20 cellular contexts compared by ENCODE assay signal in genomic region chr15:61393949-61394348, GRCh38.
DNase-seq lines count a peak whose midpoint lies in the region; ATAC-seq and TF ChIP-seq lines count a peak whose summit lies in the region.
"Had no signal": no experiment of that assay in that cellular context is flagged by ENCODE, and none has a peak within 500 bp of the region (broad histone marks: within the 10 kb centered on the region; RNA-seq: fewer than 3 reads in every experiment).

No MANE protein-coding gene starts in this region.

- peak overlapping the region; percentile 40; the same call in 1 of the 2 replicates for H3K4me2 ChIP-seq in IMR-90 (ENCODE audit: low read depth, low read length)

- H3K14ac ChIP-seq in IMR-90 (replicated peaks; ENCODE audit: low read depth, low read length) = no peak overlapping the region

- H3K4me1 ChIP-seq in IMR-90 (ENCODE audit: control insufficient read depth, insufficient read depth, low read length) (no peaks in the 10 kb centered on the region), tibial artery (peaks cover 0 to 12% (median 5%) of the 10 kb centered on the region in 4 donors)
- H3K4me1 ChIP-seq: body of pancreas, esophagus squamous epithelium, left lung, prostate gland had no signal

- no peaks in the 10 kb centered on the region for H3K4me1 Mint-ChIP-seq in activated T-helper 17 cell treated with anti-CD3 and anti-CD28 coated beads, Interleukin-2, amount 50 U/mL, for 72 hours
- H3K4me1 Mint-ChIP-seq: natural killer cell had no signal

- H3K4ac ChIP-seq in IMR-90 (ENCODE audit: low read depth, low read length) = no peak overlapping the region

- POLR2A ChIA-PET in IMR-90 (lab: Charles Lee; ENCODE audit: unreplicated experiment) = no interaction called here

- no peak overlapping the region for H4K5ac ChIP-seq in IMR-90 (ENCODE audit: low read depth, low read length)

- no peak overlapping the region for H4K91ac ChIP-seq in IMR-90 (ENCODE audit: insufficient read depth, low read depth, low read length)

- H2AK9ac ChIP-seq in IMR-90 (replicated peaks; ENCODE audit: low read depth, low read length, poor library complexity) = no peak overlapping the region

- no peaks in the 10 kb centered on the region for H4K20me1 ChIP-seq in IMR-90 (ENCODE audit: insufficient read depth, low read length)

- no TSS peak for BruUV-seq in IMR-90 (replicated peaks; lab: Mats Ljungman, UMichigan)

- H2BK120ac ChIP-seq in IMR-90 (ENCODE audit: low read depth, low read length) = no peak overlapping the region

- H3K4me3 ChIP-seq in IMR-90 (ENCODE audit: insufficient read depth, low read depth, low read length) = no peak overlapping the region
- no peak overlapping the region for H3K4me3 ChIP-seq in choroid plexus epithelial cell (ENCODE audit: low read depth, low read length)
- peak overlapping the region; percentile 18 to 34 for H3K4me3 ChIP-seq in tibial artery
- H3K4me3 ChIP-seq: body of pancreas, left lung, prostate gland had no signal

- H3K18ac ChIP-seq in IMR-90 (ENCODE audit: low read depth, low read length) = no peak overlapping the region

- no peak overlapping the region for H2AFZ ChIP-seq in IMR-90 (replicated peaks; ENCODE audit: low read length, poor library complexity)

- H4K8ac ChIP-seq in IMR-90 (ENCODE audit: low read depth in 2 of 2, low read length in 2 of 2) = no peak overlapping the region

- no peak for DNase-seq in IMR-90
- DNase-seq in choroid plexus epithelial cell (ENCODE audit: low read depth) = peak; percentile 24
- DNase-seq in midbrain (lab: John Stamatoyannopoulos, UW) = peak; percentile 56
- peak; percentile 51 to 69 for DNase-seq in tibial artery
- DNase-seq in GM03348 (ENCODE audit: low spot score) = no peak
- DNase-seq in LoVo (ENCODE audit: low spot score) = no peak
- DNase-seq: activated CD4-positive, CD25-positive, alpha-beta regulatory T cell; activated naive CD4-positive, alpha-beta T cell; body of pancreas; DMS153; esophagus squamous epithelium; left lung; natural killer cell; NCI-H2081; NCI-H69; stimulated activated CD4-positive, alpha-beta T cell treated with anti-CD3 and anti-CD28 coated beads, Interleukin-1b, Interleukin-23, amount 100 ng/mL, for 48 hours; T-helper 1 cell had no signal

- peaks cover 22% of the 10 kb centered on the region for H3K27me3 Mint-ChIP-seq in activated T-helper 17 cell treated with anti-CD3 and anti-CD28 coated beads, Interleukin-2, amount 50 U/mL, for 72 hours

- H3K9me3 Mint-ChIP-seq in activated T-helper 17 cell treated with anti-CD3 and anti-CD28 coated beads, Interleukin-2, amount 50 U/mL, for 72 hours = peaks cover 4% of the 10 kb centered on the region

- H3K9me3 ChIP-seq in IMR-90 (ENCODE audit: control insufficient read depth, insufficient read depth, low read length) = no peaks in the 10 kb centered on the region
- no peaks in the 10 kb centered on the region for H3K9me3 ChIP-seq in tibial artery
- H3K9me3 ChIP-seq: body of pancreas, esophagus squamous epithelium, prostate gland had no signal

- dilution Hi-C loops in IMR-90 (cut with HindIII; ENCODE audit: low sequenced_read_pairs, unreplicated experiment) = no loop called here

- H3K27ac Mint-ChIP-seq in activated T-helper 17 cell treated with anti-CD3 and anti-CD28 coated beads, Interleukin-2, amount 50 U/mL, for 72 hours = no peak overlapping the region
- H3K27ac Mint-ChIP-seq: natural killer cell had no signal

- H3K27ac ChIP-seq in IMR-90 (ENCODE audit: insufficient read depth, low read length) = no peak overlapping the region
- peak overlapping the region; percentile 46 to 64 for H3K27ac ChIP-seq in tibial artery
- H3K27ac ChIP-seq: body of pancreas, C4-2B, left lung, prostate gland had no signal

- no peaks in the 10 kb centered on the region for H3K79me1 ChIP-seq in IMR-90 (ENCODE audit: low read depth in 1 of 2, low read length in 2 of 2)

- H3K9ac ChIP-seq in IMR-90 (ENCODE audit: low read depth, low read length) = no peak overlapping the region

- ATAC-seq in IMR-90 (ENCODE audit: low read depth) = no peak
- ATAC-seq in activated T-helper 17 cell treated with anti-CD3 and anti-CD28 coated beads, Interleukin-2, amount 50 U/mL, for 72 hours (replicated peaks) = no peak
- ATAC-seq: body of pancreas, left lung, natural killer cell had no signal

- no peak overlapping the region for H2AK5ac ChIP-seq in IMR-90 (ENCODE audit: low read depth, low read length)

- no peak overlapping the region for H2BK5ac ChIP-seq in IMR-90 (ENCODE audit: low read depth, low read length, poor library complexity, severe bottlenecking)

- H3K36me3 ChIP-seq in IMR-90 (ENCODE audit: control insufficient read depth, insufficient read depth, low read length) (no peaks in the 10 kb centered on the region), tibial artery (no peaks in the 10 kb centered on the region)
- H3K36me3 ChIP-seq: esophagus squamous epithelium, left lung, prostate gland had no signal

- no CpG with 5 or more reads among the region's 3 CpGs for WGBS in IMR-90 (ENCODE audit: extremely low coverage in 2 of 2, insufficient read length in 1 of 2), 2 experiments

- H3K56ac ChIP-seq in IMR-90 (ENCODE audit: extremely low read depth, insufficient read depth, low read length) = no peak overlapping the region

- no peak for TF ChIP-seq RAD21 in IMR-90 (IDR thresholded peaks at IDR 0.05; ENCODE audit: low read length)

- no peak overlapping the region for H3K23ac ChIP-seq in IMR-90 (ENCODE audit: low read depth, low read length)

- H3K36me3 Mint-ChIP-seq in activated T-helper 17 cell treated with anti-CD3 and anti-CD28 coated beads, Interleukin-2, amount 50 U/mL, for 72 hours (ENCODE audit: low read depth) = no peaks in the 10 kb centered on the region
- H3K36me3 Mint-ChIP-seq: natural killer cell had no signal

- H3K4me3 Mint-ChIP-seq in activated T-helper 17 cell treated with anti-CD3 and anti-CD28 coated beads, Interleukin-2, amount 50 U/mL, for 72 hours = no peak overlapping the region
- H3K4me3 Mint-ChIP-seq: natural killer cell had no signal

- H2BK20ac ChIP-seq in IMR-90 (ENCODE audit: low read depth, low read length) = no peak overlapping the region

- no peak for TF ChIP-seq CTCF in IMR-90 (conservative IDR thresholded peaks at IDR 0.05; ENCODE audit: low read depth, low read length)
- TF ChIP-seq CTCF in choroid plexus epithelial cell (conservative IDR thresholded peaks at IDR 0.05; ENCODE audit: low read depth, low read length) = no peak
- no peak for TF ChIP-seq CTCF in tibial artery (IDR thresholded peaks at IDR 0.05)

- CTCF ChIA-PET in IMR-90 (lab: Yijun Ruan, JAX) = interaction anchor here (1.0 kb wide), 1 partner anchor 24 kb away, joined by 3 read pairs; no protein-coding TSS in a partner anchor

- in situ Hi-C loops in IMR-90 (cut with MboI; ENCODE audit: low sequenced_read_pairs) = no loop called here

- intact Hi-C loops in IMR-90 (cut with micrococcal nuclease) = no loop called here
- intact Hi-C loops in tibial artery (cut with DNase I; ENCODE audit: low total_unique reads) = no loop called here

- H3K9me1 ChIP-seq in IMR-90 (ENCODE audit: insufficient read depth, low read length) = no peaks in the 10 kb centered on the region

- no peaks in the 10 kb centered on the region for H3K27me3 ChIP-seq in IMR-90 (ENCODE audit: control insufficient read depth, insufficient read depth, low read length)
- no peaks in the 10 kb centered on the region for H3K27me3 ChIP-seq in tibial artery
- H3K27me3 ChIP-seq: body of pancreas, esophagus squamous epithelium, left lung had no signal

- no peak overlapping the region for H2BK15ac ChIP-seq in IMR-90 (ENCODE audit: low read depth, low read length)

- TF ChIP-seq POLR2A in IMR-90 (IDR thresholded peaks at IDR 0.05; ENCODE audit: low read depth, low read length) = no peak

TF ChIP-seq in IMR-90, 13 proteins besides CTCF, POLR2A, EP300 and RAD21:
- TF ChIP-seq CEBPB (IDR thresholded peaks at IDR 0.05; ENCODE audit: low read depth, low read length) (no peak), NFE2L2 (IDR thresholded peaks at IDR 0.05; ENCODE audit: low read depth, low read length) (no peak), BHLHE40 (IDR thresholded peaks at IDR 0.05; ENCODE audit: low read depth, low read length) (no peak), ELK1 (IDR thresholded peaks at IDR 0.05; ENCODE audit: borderline replicate concordance, low read depth, low read length) (no peak), MAZ (IDR thresholded peaks at IDR 0.05; ENCODE audit: borderline replicate concordance, low read depth, low read length) (no peak), RCOR1 (IDR thresholded peaks at IDR 0.05; ENCODE audit: insufficient replicate concordance, low read length) (no peak), FOS (IDR thresholded peaks at IDR 0.05; ENCODE audit: low read depth, low read length) (no peak), CHD1 (IDR thresholded peaks at IDR 0.05; ENCODE audit: low read depth, low read length) (no peak), MAFK (IDR thresholded peaks at IDR 0.05; ENCODE audit: low read depth, low read length) (no peak), USF2 (IDR thresholded peaks at IDR 0.05; ENCODE audit: low read depth, low read length) (no peak), RFX5 (IDR thresholded peaks at IDR 0.05; ENCODE audit: low read depth, low read length) (no peak), MXI1 (IDR thresholded peaks at IDR 0.05; ENCODE audit: borderline replicate concordance, low read depth, low read length) (no peak), SMC3 (IDR thresholded peaks at IDR 0.05; ENCODE audit: low read depth, low read length) (no peak)
TF ChIP-seq in IMR-90: peak in this region for 0.

Comparison
In these comparisons a context has a peak if more than half of its experiments do, and no peak if none do; other contexts are left out.
1. DNase-seq: peak in choroid plexus epithelial cell (single experiment), midbrain (single experiment) and tibial artery (2 of 2); none in IMR-90 (single experiment), GM03348 (single experiment) and LoVo (single experiment).
2. H3K4me3 ChIP-seq: peak in tibial artery (2 of 2); none in IMR-90 (single experiment) and choroid plexus epithelial cell (single experiment).